ENCODE assay signal across 1 cellular context in the genomic region with DNA sequence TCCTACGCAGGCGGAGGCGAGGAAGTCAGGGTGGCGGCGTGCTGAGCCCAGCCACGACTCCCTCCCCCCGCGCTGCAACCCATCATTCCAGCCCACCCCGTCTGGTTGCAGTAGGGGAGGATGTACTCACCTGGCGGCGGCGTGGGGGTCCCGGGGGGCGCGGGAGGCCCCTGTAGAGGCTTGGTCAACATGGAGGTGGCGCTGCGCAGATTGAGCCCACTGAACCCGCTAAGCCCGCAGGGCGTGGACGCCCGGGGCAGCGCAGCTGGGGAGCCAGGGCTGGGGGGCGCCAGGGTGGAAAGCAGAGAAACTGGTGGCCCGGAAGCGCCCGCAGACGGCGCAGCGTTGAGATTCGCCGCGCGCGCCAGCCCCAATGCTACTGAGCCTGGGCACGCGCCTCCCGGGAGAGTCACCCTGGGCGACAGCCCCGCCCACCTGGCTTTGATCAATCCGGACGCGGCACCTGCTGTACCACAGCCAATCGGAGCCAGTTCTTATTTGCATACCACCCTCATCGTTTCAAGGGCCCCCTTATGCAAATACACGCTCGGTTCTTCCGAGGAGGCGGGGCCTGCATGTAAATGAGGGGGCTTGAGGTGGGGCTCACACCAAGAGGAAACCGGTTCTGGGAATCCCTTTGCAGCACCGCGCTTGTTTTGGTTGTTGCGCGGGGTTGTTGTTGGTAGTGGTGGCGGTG.
TF ChIP-seq lines count a peak whose summit lies in the region.

A gene (minus strand): TSS at position 381 of the 697 bp plus-strand sequence. CDS start 190 bp downstream, at position 191.

TF ChIP-seq in HepG2, 621 proteins besides CTCF, POLR2A, EP300 and RAD21 (continued from another document and continues in another):
- TF ChIP-seq ZNF766 (CRISPR knock-in tag; IDR thresholded peaks at IDR 0.05; ENCODE audit: borderline replicate concordance) (no peak), PHF8 (CRISPR knock-in tag; IDR thresholded peaks at IDR 0.05) (peak; percentile 65), PPARG (CRISPR knock-in tag; conservative IDR thresholded peaks at IDR 0.05) (no peak), ZNF501 (CRISPR knock-in tag; IDR thresholded peaks at IDR 0.05) (peak; percentile 46; the same call in 1 of the 2 replicates), HNRNPUL1 (IDR thresholded peaks at IDR 0.05; ENCODE audit: low read depth, low read length) (no peak), NONO (IDR thresholded peaks at IDR 0.05) (no peak), NONO (CRISPR knock-in tag; conservative IDR thresholded peaks at IDR 0.05) (no peak), ZNF3 (CRISPR knock-in tag; IDR thresholded peaks at IDR 0.05) (no peak), CHCHD3 (CRISPR knock-in tag; IDR thresholded peaks at IDR 0.05) (no peak), DMAP1 (CRISPR knock-in tag; IDR thresholded peaks at IDR 0.05) (no peak), SMC3 (IDR thresholded peaks at IDR 0.05; ENCODE audit: low read length) (no peak), NCOA1 (CRISPR knock-in tag; IDR thresholded peaks at IDR 0.05) (no peak), ZNF337 (CRISPR knock-in tag; IDR thresholded peaks at IDR 0.05; ENCODE audit: borderline replicate concordance, low read depth) (no peak), POLR2G (IDR thresholded peaks at IDR 0.05; ENCODE audit: low read depth, low read length) (peak; percentile 90), ONECUT2 (CRISPR knock-in tag; IDR thresholded peaks at IDR 0.05) (no peak), FOXP1 (IDR thresholded peaks at IDR 0.05) (no peak), FOXP1 (CRISPR knock-in tag; IDR thresholded peaks at IDR 0.05) (0 out of 2 replicates have a peak, but pooled peaks have one; percentile 14), ZNF605 (CRISPR knock-in tag; IDR thresholded peaks at IDR 0.05) (peak; percentile 57), ZFP90 (CRISPR knock-in tag; IDR thresholded peaks at IDR 0.05; ENCODE audit: borderline replicate concordance) (no peak), KAT2B (IDR thresholded peaks at IDR 0.05; ENCODE audit: borderline replicate concordance, low read depth, low read length) (no peak), HOXA5 (CRISPR knock-in tag; IDR thresholded peaks at IDR 0.05) (no peak), SCMH1 (CRISPR knock-in tag; IDR thresholded peaks at IDR 0.05; ENCODE audit: borderline replicate concordance) (no peak), STAG1 (CRISPR knock-in tag; IDR thresholded peaks at IDR 0.05) (no peak), GATA4 (IDR thresholded peaks at IDR 0.05; ENCODE audit: borderline replicate concordance, low read depth) (peak; percentile 36; the same call in 1 of the 2 replicates), RAD51 (IDR thresholded peaks at IDR 0.05; ENCODE audit: borderline replicate concordance) (peak; percentile 8; the same call in 1 of the 2 replicates), KLF15 (CRISPR knock-in tag; IDR thresholded peaks at IDR 0.05; ENCODE audit: borderline replicate concordance) (no peak), TBX2 (CRISPR knock-in tag; IDR thresholded peaks at IDR 0.05; ENCODE audit: borderline replicate concordance) (no peak; the same call in 1 of the 2 replicates), HMG20B (CRISPR knock-in tag; conservative IDR thresholded peaks at IDR 0.05) (no peak), ZNF577 (CRISPR knock-in tag; IDR thresholded peaks at IDR 0.05; ENCODE audit: borderline replicate concordance, low read depth) (no peak), TAF1 (CRISPR knock-in tag; IDR thresholded peaks at IDR 0.05) (peak; percentile 89), U2AF1 (optimal IDR thresholded peaks at IDR 0.05; ENCODE audit: low read depth, low read length) (no peak), NFE2L2 (IDR thresholded peaks at IDR 0.05; ENCODE audit: low read length) (no peak), BORCS8-MEF2B (CRISPR knock-in tag; IDR thresholded peaks at IDR 0.05) (no peak), ZFP41 (CRISPR knock-in tag; IDR thresholded peaks at IDR 0.05; ENCODE audit: borderline replicate concordance) (no peak), ZFP82 (CRISPR knock-in tag; IDR thresholded peaks at IDR 0.05; ENCODE audit: borderline replicate concordance) (no peak)
- TF ChIP-seq, protein P1, sequence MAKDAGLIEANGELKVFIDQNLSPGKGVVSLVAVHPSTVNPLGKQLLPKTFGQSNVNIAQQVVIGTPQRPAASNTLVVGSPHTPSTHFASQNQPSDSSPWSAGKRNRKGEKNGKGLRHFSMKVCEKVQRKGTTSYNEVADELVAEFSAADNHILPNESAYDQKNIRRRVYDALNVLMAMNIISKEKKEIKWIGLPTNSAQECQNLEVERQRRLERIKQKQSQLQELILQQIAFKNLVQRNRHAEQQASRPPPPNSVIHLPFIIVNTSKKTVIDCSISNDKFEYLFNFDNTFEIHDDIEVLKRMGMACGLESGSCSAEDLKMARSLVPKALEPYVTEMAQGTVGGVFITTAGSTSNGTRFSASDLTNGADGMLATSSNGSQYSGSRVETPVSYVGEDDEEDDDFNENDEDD (CRISPR knock-in tag; IDR thresholded peaks at IDR 0.05; ENCODE audit: borderline replicate concordance) = no peak
- TF ChIP-seq, protein P2, sequence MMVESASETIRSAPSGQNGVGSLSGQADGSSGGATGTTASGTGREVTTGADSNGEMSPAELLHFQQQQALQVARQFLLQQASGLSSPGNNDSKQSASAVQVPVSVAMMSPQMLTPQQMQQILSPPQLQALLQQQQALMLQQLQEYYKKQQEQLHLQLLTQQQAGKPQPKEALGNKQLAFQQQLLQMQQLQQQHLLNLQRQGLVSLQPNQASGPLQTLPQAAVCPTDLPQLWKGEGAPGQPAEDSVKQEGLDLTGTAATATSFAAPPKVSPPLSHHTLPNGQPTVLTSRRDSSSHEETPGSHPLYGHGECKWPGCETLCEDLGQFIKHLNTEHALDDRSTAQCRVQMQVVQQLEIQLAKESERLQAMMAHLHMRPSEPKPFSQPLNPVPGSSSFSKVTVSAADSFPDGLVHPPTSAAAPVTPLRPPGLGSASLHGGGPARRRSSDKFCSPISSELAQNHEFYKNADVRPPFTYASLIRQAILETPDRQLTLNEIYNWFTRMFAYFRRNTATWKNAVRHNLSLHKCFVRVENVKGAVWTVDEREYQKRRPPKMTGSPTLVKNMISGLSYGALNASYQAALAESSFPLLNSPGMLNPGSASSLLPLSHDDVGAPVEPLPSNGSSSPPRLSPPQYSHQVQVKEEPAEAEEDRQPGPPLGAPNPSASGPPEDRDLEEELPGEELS (CRISPR knock-in tag; IDR thresholded peaks at IDR 0.05) = 0 out of 2 replicates have a peak, but pooled peaks have one; percentile 14
- TF ChIP-seq, protein P3, sequence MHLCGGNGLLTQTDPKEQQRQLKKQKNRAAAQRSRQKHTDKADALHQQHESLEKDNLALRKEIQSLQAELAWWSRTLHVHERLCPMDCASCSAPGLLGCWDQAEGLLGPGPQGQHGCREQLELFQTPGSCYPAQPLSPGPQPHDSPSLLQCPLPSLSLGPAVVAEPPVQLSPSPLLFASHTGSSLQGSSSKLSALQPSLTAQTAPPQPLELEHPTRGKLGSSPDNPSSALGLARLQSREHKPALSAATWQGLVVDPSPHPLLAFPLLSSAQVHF (CRISPR knock-in tag; IDR thresholded peaks at IDR 0.05) = no peak
- TF ChIP-seq, protein P4, sequence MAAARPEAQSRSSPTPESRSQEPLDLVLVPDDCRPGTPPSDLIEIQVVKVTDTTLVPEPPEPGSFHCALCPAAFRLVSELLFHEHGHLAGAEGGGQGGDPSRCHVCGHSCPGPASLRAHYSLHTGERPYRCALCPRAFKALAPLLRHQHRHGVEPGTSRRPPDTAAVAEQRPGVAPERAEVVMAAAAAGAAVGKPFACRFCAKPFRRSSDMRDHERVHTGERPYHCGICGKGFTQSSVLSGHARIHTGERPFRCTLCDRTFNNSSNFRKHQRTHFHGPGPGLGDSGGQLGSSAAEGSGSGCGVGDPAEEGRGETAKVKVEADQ (CRISPR knock-in tag; IDR thresholded peaks at IDR 0.05; ENCODE audit: borderline replicate concordance) = 0 out of 2 replicates have a peak, but pooled peaks have one; percentile 25
- TF ChIP-seq, protein P5, sequence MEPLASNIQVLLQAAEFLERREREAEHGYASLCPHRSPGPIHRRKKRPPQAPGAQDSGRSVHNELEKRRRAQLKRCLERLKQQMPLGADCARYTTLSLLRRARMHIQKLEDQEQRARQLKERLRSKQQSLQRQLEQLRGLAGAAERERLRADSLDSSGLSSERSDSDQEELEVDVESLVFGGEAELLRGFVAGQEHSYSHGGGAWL (CRISPR knock-in tag; IDR thresholded peaks at IDR 0.05) = no peak
- TF ChIP-seq, protein P6, sequence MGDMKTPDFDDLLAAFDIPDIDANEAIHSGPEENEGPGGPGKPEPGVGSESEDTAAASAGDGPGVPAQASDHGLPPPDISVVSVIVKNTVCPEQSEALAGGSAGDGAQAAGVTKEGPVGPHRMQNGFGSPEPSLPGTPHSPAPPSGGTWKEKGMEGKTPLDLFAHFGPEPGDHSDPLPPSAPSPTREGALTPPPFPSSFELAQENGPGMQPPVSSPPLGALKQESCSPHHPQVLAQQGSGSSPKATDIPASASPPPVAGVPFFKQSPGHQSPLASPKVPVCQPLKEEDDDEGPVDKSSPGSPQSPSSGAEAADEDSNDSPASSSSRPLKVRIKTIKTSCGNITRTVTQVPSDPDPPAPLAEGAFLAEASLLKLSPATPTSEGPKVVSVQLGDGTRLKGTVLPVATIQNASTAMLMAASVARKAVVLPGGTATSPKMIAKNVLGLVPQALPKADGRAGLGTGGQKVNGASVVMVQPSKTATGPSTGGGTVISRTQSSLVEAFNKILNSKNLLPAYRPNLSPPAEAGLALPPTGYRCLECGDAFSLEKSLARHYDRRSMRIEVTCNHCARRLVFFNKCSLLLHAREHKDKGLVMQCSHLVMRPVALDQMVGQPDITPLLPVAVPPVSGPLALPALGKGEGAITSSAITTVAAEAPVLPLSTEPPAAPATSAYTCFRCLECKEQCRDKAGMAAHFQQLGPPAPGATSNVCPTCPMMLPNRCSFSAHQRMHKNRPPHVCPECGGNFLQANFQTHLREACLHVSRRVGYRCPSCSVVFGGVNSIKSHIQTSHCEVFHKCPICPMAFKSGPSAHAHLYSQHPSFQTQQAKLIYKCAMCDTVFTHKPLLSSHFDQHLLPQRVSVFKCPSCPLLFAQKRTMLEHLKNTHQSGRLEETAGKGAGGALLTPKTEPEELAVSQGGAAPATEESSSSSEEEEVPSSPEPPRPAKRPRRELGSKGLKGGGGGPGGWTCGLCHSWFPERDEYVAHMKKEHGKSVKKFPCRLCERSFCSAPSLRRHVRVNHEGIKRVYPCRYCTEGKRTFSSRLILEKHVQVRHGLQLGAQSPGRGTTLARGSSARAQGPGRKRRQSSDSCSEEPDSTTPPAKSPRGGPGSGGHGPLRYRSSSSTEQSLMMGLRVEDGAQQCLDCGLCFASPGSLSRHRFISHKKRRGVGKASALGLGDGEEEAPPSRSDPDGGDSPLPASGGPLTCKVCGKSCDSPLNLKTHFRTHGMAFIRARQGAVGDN (CRISPR knock-in tag; IDR thresholded peaks at IDR 0.05) = peak; percentile 66
- TF ChIP-seq, protein P7, sequence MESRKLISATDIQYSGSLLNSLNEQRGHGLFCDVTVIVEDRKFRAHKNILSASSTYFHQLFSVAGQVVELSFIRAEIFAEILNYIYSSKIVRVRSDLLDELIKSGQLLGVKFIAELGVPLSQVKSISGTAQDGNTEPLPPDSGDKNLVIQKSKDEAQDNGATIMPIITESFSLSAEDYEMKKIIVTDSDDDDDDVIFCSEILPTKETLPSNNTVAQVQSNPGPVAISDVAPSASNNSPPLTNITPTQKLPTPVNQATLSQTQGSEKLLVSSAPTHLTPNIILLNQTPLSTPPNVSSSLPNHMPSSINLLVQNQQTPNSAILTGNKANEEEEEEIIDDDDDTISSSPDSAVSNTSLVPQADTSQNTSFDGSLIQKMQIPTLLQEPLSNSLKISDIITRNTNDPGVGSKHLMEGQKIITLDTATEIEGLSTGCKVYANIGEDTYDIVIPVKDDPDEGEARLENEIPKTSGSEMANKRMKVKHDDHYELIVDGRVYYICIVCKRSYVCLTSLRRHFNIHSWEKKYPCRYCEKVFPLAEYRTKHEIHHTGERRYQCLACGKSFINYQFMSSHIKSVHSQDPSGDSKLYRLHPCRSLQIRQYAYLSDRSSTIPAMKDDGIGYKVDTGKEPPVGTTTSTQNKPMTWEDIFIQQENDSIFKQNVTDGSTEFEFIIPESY (CRISPR knock-in tag; IDR thresholded peaks at IDR 0.05) = no peak
- TF ChIP-seq, protein P8, sequence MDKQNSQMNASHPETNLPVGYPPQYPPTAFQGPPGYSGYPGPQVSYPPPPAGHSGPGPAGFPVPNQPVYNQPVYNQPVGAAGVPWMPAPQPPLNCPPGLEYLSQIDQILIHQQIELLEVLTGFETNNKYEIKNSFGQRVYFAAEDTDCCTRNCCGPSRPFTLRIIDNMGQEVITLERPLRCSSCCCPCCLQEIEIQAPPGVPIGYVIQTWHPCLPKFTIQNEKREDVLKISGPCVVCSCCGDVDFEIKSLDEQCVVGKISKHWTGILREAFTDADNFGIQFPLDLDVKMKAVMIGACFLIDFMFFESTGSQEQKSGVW (CRISPR knock-in tag; IDR thresholded peaks at IDR 0.05; ENCODE audit: borderline replicate concordance) = no peak
- TF ChIP-seq, protein P9, sequence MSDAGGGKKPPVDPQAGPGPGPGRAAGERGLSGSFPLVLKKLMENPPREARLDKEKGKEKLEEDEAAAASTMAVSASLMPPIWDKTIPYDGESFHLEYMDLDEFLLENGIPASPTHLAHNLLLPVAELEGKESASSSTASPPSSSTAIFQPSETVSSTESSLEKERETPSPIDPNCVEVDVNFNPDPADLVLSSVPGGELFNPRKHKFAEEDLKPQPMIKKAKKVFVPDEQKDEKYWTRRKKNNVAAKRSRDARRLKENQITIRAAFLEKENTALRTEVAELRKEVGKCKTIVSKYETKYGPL (CRISPR knock-in tag; IDR thresholded peaks at IDR 0.05) = no peak
- TF ChIP-seq, protein P10, sequence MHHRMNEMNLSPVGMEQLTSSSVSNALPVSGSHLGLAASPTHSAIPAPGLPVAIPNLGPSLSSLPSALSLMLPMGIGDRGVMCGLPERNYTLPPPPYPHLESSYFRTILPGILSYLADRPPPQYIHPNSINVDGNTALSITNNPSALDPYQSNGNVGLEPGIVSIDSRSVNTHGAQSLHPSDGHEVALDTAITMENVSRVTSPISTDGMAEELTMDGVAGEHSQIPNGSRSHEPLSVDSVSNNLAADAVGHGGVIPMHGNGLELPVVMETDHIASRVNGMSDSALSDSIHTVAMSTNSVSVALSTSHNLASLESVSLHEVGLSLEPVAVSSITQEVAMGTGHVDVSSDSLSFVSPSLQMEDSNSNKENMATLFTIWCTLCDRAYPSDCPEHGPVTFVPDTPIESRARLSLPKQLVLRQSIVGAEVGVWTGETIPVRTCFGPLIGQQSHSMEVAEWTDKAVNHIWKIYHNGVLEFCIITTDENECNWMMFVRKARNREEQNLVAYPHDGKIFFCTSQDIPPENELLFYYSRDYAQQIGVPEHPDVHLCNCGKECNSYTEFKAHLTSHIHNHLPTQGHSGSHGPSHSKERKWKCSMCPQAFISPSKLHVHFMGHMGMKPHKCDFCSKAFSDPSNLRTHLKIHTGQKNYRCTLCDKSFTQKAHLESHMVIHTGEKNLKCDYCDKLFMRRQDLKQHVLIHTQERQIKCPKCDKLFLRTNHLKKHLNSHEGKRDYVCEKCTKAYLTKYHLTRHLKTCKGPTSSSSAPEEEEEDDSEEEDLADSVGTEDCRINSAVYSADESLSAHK (CRISPR knock-in tag; IDR thresholded peaks at IDR 0.05; ENCODE audit: borderline replicate concordance) = no peak
- TF ChIP-seq, protein P11, sequence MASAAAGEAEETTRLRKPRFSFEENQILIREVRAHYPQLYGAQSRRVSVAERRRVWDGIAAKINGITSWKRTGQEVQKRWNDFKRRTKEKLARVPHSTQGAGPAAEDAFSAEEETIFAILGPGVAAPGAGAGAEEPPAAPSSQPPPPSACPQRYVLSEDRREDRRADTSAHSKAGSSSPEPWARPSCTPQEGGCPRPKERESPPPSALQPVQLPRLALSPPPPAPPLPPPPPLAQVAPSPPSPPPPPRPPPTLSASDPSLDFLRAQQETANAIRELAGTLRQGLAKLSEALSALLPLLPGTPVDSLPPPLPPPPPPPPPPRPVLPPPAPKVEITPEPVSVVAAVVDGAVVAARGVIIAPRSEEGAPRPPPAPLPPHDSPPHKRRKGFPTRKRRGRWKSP (CRISPR knock-in tag; IDR thresholded peaks at IDR 0.05) = peak; percentile 18; the same call in 1 of the 2 replicates
